In genomic region chr5:56608216-56608925, GRCh38 we compare ENCODE assay signal across 14 cellular contexts.
DNase-seq lines count a peak whose midpoint lies in the region; ATAC-seq and TF ChIP-seq lines count a peak whose summit lies in the region.
"Had no signal": no experiment of that assay in that cellular context is flagged by ENCODE, and none has a peak within 500 bp of the region (broad histone marks: within the 10 kb centered on the region; RNA-seq: fewer than 3 reads in every experiment).

No MANE protein-coding gene starts in this region.

- H3K9ac ChIP-seq in GM23248: no peak overlapping the region

- no peak for TF ChIP-seq CTCF in NB4 (IDR thresholded peaks at IDR 0.05; ENCODE audit: low read depth, low read length)
- no peak for TF ChIP-seq CTCF in mucosa of descending colon (IDR thresholded peaks at IDR 0.05)
- no peak for TF ChIP-seq CTCF in foreskin fibroblast (IDR thresholded peaks at IDR 0.05; ENCODE audit: low read depth, low read length)

- H3K36me3 ChIP-seq in mucosa of descending colon (ENCODE audit: low read depth) (no peaks in the 10 kb centered on the region), GM23248 (ENCODE audit: low read depth) (no peaks in the 10 kb centered on the region)

- H3K9me3 ChIP-seq in mucosa of descending colon (no peaks in the 10 kb centered on the region), GM23248 (ENCODE audit: low read depth) (no peaks in the 10 kb centered on the region)

- no peaks in the 10 kb centered on the region for H3K79me2 ChIP-seq in GM23248 (ENCODE audit: insufficient read depth)

- peaks cover 21% of the 10 kb centered on the region for H3K9me3 Mint-ChIP-seq in dendritic cell treated with granulocyte-macrophage colony-stimulating factor and Interleukin-4, amounts not matched to agents 40 ng/mL and 50 ng/mL, for 4 days
- H3K9me3 Mint-ChIP-seq in activated T-cell treated with anti-CD3 and anti-CD28 coated beads, Interleukin-2, amount 50 U/mL, for 4 hours: peaks cover 16% of the 10 kb centered on the region

- H3K36me3 Mint-ChIP-seq in dendritic cell treated with granulocyte-macrophage colony-stimulating factor and Interleukin-4, amounts not matched to agents 40 ng/mL and 50 ng/mL, for 4 days (ENCODE audit: low read depth): peaks cover 15% of the 10 kb centered on the region
- H3K36me3 Mint-ChIP-seq in activated T-cell treated with anti-CD3 and anti-CD28 coated beads, Interleukin-2, amount 50 U/mL, for 4 hours (ENCODE audit: insufficient read depth): peaks cover 8% of the 10 kb centered on the region

- peak; percentile 48 for DNase-seq in CD1c-positive myeloid dendritic cell (ENCODE audit: extremely low spot score)
- DNase-seq in NB4 (ENCODE audit: low read depth): peak; percentile 91
- peak in 1 of 3 donors; percentile 28 for DNase-seq in mucosa of descending colon
- no peak for DNase-seq in activated T-cell treated with anti-CD3 and anti-CD28 coated beads, Interleukin-2, amount 50 U/mL, for 4 hours
- DNase-seq in NCI-H1417 (lab: John Stamatoyannopoulos, UW): no peak
- no peak for DNase-seq in GM23248
- no peak for DNase-seq in foreskin fibroblast
- DNase-seq: activated CD4-positive, alpha-beta T cell treated with anti-CD3 and anti-CD28 coated beads for 4 hours; CD4-positive, alpha-beta memory T cell; cortex of kidney; NCI-H2029 treated with DMSO at 0.1 percent for 48 hours; small intestine had no signal

- H3F3A ChIP-seq in GM23248 (ENCODE audit: insufficient read depth): no peaks in the 10 kb centered on the region

- H2AFZ ChIP-seq in GM23248: no peak overlapping the region

- ATAC-seq in mucosa of descending colon: peak; percentile 29
- ATAC-seq in activated T-cell treated with anti-CD3 and anti-CD28 coated beads, Interleukin-2, amount 50 U/mL, for 4 hours: no peak
- ATAC-seq: Panc1 had no signal

- H3K4me1 ChIP-seq in mucosa of descending colon (ENCODE audit: low read depth): peaks cover 2% of the 10 kb centered on the region
- no peaks in the 10 kb centered on the region for H3K4me1 ChIP-seq in GM23248 (ENCODE audit: insufficient read depth)

- in situ Hi-C loops in GM23248 (cut with MboI): no loop called here

- H3K27ac ChIP-seq in GM23248: no peak overlapping the region

- H3K4me1 Mint-ChIP-seq in dendritic cell treated with granulocyte-macrophage colony-stimulating factor and Interleukin-4, amounts not matched to agents 40 ng/mL and 50 ng/mL, for 4 days (ENCODE audit: low read depth): peaks cover 47% of the 10 kb centered on the region
- peaks cover 71% of the 10 kb centered on the region for H3K4me1 Mint-ChIP-seq in activated T-cell treated with anti-CD3 and anti-CD28 coated beads, Interleukin-2, amount 50 U/mL, for 4 hours (ENCODE audit: low read depth)

- no peaks in the 10 kb centered on the region; the same call in 1 of the 2 replicates for H3K27me3 ChIP-seq in GM23248 (replicated peaks; ENCODE audit: insufficient read depth)

- 57 to 61% methylated on average over 6 of the region's 6 CpGs for WGBS in GM23248 (ENCODE audit: low coverage in 1 of 2, low lambda C conversion rate in 2 of 2, missing lambda C conversion rate in 2 of 2), 2 experiments

- TF ChIP-seq POLR2A in NB4 (IDR thresholded peaks at IDR 0.05; ENCODE audit: extremely low read depth, insufficient read length): no peak

- no peak overlapping the region for H3K4me2 ChIP-seq in GM23248 (ENCODE audit: unreplicated experiment)

- H3K9me2 ChIP-seq in GM23248 (ENCODE audit: insufficient read depth): no peaks in the 10 kb centered on the region

- intact Hi-C loops in dendritic cell treated with granulocyte-macrophage colony-stimulating factor and Interleukin-4, amounts not matched to agents 40 ng/mL and 50 ng/mL, for 4 days (cut with micrococcal nuclease): no loop called here
- intact Hi-C loops in mucosa of descending colon (cut with DNase I, micrococcal nuclease): no loop called here

- no peak overlapping the region for H3K4me3 Mint-ChIP-seq in dendritic cell treated with granulocyte-macrophage colony-stimulating factor and Interleukin-4, amounts not matched to agents 40 ng/mL and 50 ng/mL, for 4 days
- H3K4me3 Mint-ChIP-seq in activated T-cell treated with anti-CD3 and anti-CD28 coated beads, Interleukin-2, amount 50 U/mL, for 4 hours: no peak overlapping the region
- H3K4me3 Mint-ChIP-seq: CD4-positive, alpha-beta memory T cell had no signal

- H3K4me3 ChIP-seq in NB4 (ENCODE audit: low read depth, low read length) (no peak overlapping the region), mucosa of descending colon (no peak overlapping the region), GM23248 (no peak overlapping the region), foreskin fibroblast (ENCODE audit: low read depth in 1 of 2, low read length in 2 of 2) (no peak overlapping the region)

- no peaks in the 10 kb centered on the region for H3K27me3 Mint-ChIP-seq in dendritic cell treated with granulocyte-macrophage colony-stimulating factor and Interleukin-4, amounts not matched to agents 40 ng/mL and 50 ng/mL, for 4 days
- no peaks in the 10 kb centered on the region for H3K27me3 Mint-ChIP-seq in activated T-cell treated with anti-CD3 and anti-CD28 coated beads, Interleukin-2, amount 50 U/mL, for 4 hours (ENCODE audit: low read depth)
- H3K27me3 Mint-ChIP-seq: CD4-positive, alpha-beta memory T cell had no signal

- peak overlapping the region; percentile 69 for H3K27ac Mint-ChIP-seq in dendritic cell treated with granulocyte-macrophage colony-stimulating factor and Interleukin-4, amounts not matched to agents 40 ng/mL and 50 ng/mL, for 4 days

- H4K20me1 ChIP-seq in GM23248 (ENCODE audit: insufficient read depth): no peaks in the 10 kb centered on the region

Comparison
In these comparisons a context has a peak if more than half of its experiments do, and no peak if none do; other contexts are left out.
1. DNase-seq: peak in CD1c-positive myeloid dendritic cell (single experiment) and NB4 (single experiment); none in activated T-cell treated with anti-CD3 and anti-CD28 coated beads, Interleukin-2, amount 50 U/mL, for 4 hours (single experiment), NCI-H1417 (0 of 3), GM23248 (single experiment) and foreskin fibroblast (0 of 2).